2 cellular contexts compared by ENCODE assay signal in the genomic region with DNA sequence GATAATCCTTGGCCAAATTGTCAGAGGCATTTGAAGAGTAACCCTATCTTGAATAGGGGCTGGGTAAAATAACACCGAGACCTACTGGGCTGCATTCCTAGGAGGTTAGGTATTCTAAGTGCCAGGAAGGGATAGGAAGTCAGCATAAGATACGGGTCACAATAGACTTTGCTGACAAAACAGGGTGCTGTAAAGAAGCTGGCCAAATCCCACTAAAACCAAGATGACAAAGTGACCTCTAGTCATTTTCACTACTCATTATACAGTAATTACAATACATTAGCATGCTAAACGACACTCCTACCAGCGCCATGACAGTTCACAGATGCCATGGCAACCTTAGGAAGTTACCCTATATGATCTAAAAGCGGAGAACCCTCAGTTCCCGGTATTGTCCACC.
TF ChIP-seq lines count a peak whose summit lies in the region.

No MANE protein-coding gene starts in this region.

TF ChIP-seq in Ishikawa, 13 proteins besides CTCF, POLR2A, EP300 and RAD21:
- TF ChIP-seq CREB1 (IDR thresholded peaks at IDR 0.05; ENCODE audit: low read depth), result no peak
- TF ChIP-seq NFIC (IDR thresholded peaks at IDR 0.05), result peak; percentile 32; the same call in 1 of the 2 replicates
- peak; percentile 88 for TF ChIP-seq TEAD4 (IDR thresholded peaks at IDR 0.05)
- no peak for TF ChIP-seq FOXM1 (IDR thresholded peaks at IDR 0.05; ENCODE audit: borderline replicate concordance, low read depth)
- TF ChIP-seq, protein P1, sequence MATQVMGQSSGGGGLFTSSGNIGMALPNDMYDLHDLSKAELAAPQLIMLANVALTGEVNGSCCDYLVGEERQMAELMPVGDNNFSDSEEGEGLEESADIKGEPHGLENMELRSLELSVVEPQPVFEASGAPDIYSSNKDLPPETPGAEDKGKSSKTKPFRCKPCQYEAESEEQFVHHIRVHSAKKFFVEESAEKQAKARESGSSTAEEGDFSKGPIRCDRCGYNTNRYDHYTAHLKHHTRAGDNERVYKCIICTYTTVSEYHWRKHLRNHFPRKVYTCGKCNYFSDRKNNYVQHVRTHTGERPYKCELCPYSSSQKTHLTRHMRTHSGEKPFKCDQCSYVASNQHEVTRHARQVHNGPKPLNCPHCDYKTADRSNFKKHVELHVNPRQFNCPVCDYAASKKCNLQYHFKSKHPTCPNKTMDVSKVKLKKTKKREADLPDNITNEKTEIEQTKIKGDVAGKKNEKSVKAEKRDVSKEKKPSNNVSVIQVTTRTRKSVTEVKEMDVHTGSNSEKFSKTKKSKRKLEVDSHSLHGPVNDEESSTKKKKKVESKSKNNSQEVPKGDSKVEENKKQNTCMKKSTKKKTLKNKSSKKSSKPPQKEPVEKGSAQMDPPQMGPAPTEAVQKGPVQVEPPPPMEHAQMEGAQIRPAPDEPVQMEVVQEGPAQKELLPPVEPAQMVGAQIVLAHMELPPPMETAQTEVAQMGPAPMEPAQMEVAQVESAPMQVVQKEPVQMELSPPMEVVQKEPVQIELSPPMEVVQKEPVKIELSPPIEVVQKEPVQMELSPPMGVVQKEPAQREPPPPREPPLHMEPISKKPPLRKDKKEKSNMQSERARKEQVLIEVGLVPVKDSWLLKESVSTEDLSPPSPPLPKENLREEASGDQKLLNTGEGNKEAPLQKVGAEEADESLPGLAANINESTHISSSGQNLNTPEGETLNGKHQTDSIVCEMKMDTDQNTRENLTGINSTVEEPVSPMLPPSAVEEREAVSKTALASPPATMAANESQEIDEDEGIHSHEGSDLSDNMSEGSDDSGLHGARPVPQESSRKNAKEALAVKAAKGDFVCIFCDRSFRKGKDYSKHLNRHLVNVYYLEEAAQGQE (IDR thresholded peaks at IDR 0.05; ENCODE audit: low read depth), result no peak
- TF ChIP-seq YY1 (IDR thresholded peaks at IDR 0.05; ENCODE audit: low read depth), result no peak
- 0 out of 2 replicates have a peak, but pooled peaks have one; percentile 13 for TF ChIP-seq TCF12 (IDR thresholded peaks at IDR 0.05; ENCODE audit: low read depth)
- TF ChIP-seq CEBPB (IDR thresholded peaks at IDR 0.05), result no peak

TF ChIP-seq in endothelial cell of umbilical vein, 7 proteins besides CTCF, POLR2A, EP300 and RAD21:
- TF ChIP-seq GATA2 (IDR thresholded peaks at IDR 0.05; ENCODE audit: insufficient read depth, insufficient read length, low read depth, low read length), result no peak
- no peak for TF ChIP-seq EZH2 (IDR thresholded peaks at IDR 0.05; ENCODE audit: borderline replicate concordance, low read depth, low read length, severe bottlenecking)
- TF ChIP-seq POLR2AphosphoS5 (IDR thresholded peaks at IDR 0.05; ENCODE audit: insufficient read depth, low read depth, low read length), result no peak
- TF ChIP-seq JUN (IDR thresholded peaks at IDR 0.05; ENCODE audit: borderline replicate concordance, insufficient read depth, insufficient read length, low read depth), result no peak
- TF ChIP-seq FOS (IDR thresholded peaks at IDR 0.05; ENCODE audit: borderline replicate concordance, insufficient read depth, low read length), result no peak
- TF ChIP-seq MYC (IDR thresholded peaks at IDR 0.05; ENCODE audit: low read depth, low read length), result no peak
- TF ChIP-seq, protein P2, sequence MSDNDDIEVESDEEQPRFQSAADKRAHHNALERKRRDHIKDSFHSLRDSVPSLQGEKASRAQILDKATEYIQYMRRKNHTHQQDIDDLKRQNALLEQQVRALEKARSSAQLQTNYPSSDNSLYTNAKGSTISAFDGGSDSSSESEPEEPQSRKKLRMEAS (IDR thresholded peaks at IDR 0.05; ENCODE audit: insufficient read depth, insufficient read length), result no peak
TF ChIP-seq in endothelial cell of umbilical vein: peak in this region for 0.
